In the genomic region with DNA sequence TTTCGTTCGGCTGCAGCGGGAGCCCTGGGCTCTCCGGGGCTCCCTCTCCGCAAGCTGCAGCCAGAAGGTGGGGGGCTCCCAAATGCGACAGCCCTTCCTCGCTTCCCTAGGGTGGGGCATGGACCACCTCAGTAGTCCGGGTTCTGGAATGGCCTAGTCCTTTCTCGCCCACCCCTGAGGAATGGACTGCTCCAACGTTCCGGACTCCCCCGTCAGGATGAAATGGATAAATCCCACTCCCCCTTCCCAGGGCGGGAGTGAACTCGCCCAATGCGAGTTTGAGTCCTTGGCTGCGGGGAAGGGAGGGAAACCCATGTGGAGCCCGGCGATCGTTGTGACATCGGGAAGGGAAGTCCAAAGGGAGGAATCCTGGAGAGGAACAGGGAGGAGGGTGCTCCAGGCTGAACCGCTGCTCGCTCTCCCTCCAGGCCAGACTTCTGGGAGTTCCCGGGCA, we compare ENCODE assay signal across 1 cellular context.
TF ChIP-seq lines count a peak whose summit lies in the region.

No MANE protein-coding gene starts in this region.

TF ChIP-seq in WTC11, 78 proteins besides CTCF, POLR2A, EP300 and RAD21 (continued from another document):
- TF ChIP-seq, protein P1, sequence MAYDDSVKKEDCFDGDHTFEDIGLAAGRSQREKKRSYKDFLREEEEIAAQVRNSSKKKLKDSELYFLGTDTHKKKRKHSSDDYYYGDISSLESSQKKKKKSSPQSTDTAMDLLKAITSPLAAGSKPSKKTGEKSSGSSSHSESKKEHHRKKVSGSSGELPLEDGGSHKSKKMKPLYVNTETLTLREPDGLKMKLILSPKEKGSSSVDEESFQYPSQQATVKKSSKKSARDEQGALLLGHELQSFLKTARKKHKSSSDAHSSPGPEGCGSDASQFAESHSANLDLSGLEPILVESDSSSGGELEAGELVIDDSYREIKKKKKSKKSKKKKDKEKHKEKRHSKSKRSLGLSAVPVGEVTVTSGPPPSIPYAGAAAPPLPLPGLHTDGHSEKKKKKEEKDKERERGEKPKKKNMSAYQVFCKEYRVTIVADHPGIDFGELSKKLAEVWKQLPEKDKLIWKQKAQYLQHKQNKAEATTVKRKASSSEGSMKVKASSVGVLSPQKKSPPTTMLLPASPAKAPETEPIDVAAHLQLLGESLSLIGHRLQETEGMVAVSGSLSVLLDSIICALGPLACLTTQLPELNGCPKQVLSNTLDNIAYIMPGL (CRISPR knock-in tag; IDR thresholded peaks at IDR 0.05): 0 out of 2 replicates have a peak, but pooled peaks have one; percentile 41
- TF ChIP-seq IRF1 (CRISPR knock-in tag; IDR thresholded peaks at IDR 0.05) (no peak), FOXK1 (CRISPR knock-in tag; IDR thresholded peaks at IDR 0.05) (no peak), ZNF263 (CRISPR knock-in tag; IDR thresholded peaks at IDR 0.05; ENCODE audit: low read depth) (peak; percentile 55; the same call in 1 of the 2 replicates), ESRRA (CRISPR knock-in tag; IDR thresholded peaks at IDR 0.05; ENCODE audit: borderline replicate concordance) (no peak), SP1 (CRISPR knock-in tag; conservative IDR thresholded peaks at IDR 0.05) (peak; percentile 50; the same call in 1 of the 2 replicates), ARID4B (CRISPR knock-in tag; IDR thresholded peaks at IDR 0.05; ENCODE audit: borderline replicate concordance) (peak; percentile 67; the same call in 1 of the 2 replicates)
- TF ChIP-seq, protein P2, sequence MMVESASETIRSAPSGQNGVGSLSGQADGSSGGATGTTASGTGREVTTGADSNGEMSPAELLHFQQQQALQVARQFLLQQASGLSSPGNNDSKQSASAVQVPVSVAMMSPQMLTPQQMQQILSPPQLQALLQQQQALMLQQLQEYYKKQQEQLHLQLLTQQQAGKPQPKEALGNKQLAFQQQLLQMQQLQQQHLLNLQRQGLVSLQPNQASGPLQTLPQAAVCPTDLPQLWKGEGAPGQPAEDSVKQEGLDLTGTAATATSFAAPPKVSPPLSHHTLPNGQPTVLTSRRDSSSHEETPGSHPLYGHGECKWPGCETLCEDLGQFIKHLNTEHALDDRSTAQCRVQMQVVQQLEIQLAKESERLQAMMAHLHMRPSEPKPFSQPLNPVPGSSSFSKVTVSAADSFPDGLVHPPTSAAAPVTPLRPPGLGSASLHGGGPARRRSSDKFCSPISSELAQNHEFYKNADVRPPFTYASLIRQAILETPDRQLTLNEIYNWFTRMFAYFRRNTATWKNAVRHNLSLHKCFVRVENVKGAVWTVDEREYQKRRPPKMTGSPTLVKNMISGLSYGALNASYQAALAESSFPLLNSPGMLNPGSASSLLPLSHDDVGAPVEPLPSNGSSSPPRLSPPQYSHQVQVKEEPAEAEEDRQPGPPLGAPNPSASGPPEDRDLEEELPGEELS (CRISPR knock-in tag; IDR thresholded peaks at IDR 0.05): 0 out of 2 replicates have a peak, but pooled peaks have one; percentile 69
